Comparison of ENCODE assay signal across 15 cellular contexts in genomic region chr15:67103432-67103831, GRCh38. TPM values are rescaled to one million over a fixed set of nuclear protein-coding genes. Genes with fewer than 3 reads are reported as not detected.
A peak's percentile ranks its signal among the peaks of the same experiment; 100 is the strongest.
DNase-seq lines count a peak whose midpoint lies in the region; ATAC-seq and TF ChIP-seq lines count a peak whose summit lies in the region.
"Had no signal": no experiment of that assay in that cellular context is flagged by ENCODE, and none has a peak within 500 bp of the region (broad histone marks: within the 10 kb centered on the region; RNA-seq: fewer than 3 reads in every experiment).

No MANE protein-coding gene starts in this region.

- peak overlapping the region; percentile 74 for H3K27ac ChIP-seq in effector memory CD4-positive, alpha-beta T cell (ENCODE audit: insufficient read depth, low read length, poor library complexity, severe bottlenecking)
- peak overlapping the region; percentile 73 to 93 (median 82) for H3K27ac ChIP-seq in gastrocnemius medialis
- H3K27ac ChIP-seq: 22Rv1, lower lobe of right lung had no signal

- DNase-seq in T-helper 1 cell = no peak
- DNase-seq in Kasumi-1 (lab: John Stamatoyannopoulos, UW) = peak; percentile 68 to 78
- no peak for DNase-seq in effector memory CD4-positive, alpha-beta T cell
- DNase-seq in gastrocnemius medialis = no peak
- no peak for DNase-seq in NCI-H524 (lab: John Stamatoyannopoulos, UW)
- DNase-seq: hypothalamus; lower lobe of right lung; NCI-H1930; stimulated activated CD4-positive, alpha-beta T cell treated with anti-CD3 and anti-CD28 coated beads, Interleukin-4, amount 100 ng/mL, for 24 hours; substantia nigra had no signal

- H3K27me3 Mint-ChIP-seq in T-helper 1 cell treated with Interleukin-12 subunit alpha and Interleukin-12 subunit beta and Interleukin-4 antibody, amounts not matched to agents 30 μg/mL and 1 μg/mL, for 36 hours (ENCODE audit: low read depth) = no peaks in the 10 kb centered on the region

- H3K9me3 ChIP-seq in effector memory CD4-positive, alpha-beta T cell (ENCODE audit: control insufficient read depth, low read length) = no peaks in the 10 kb centered on the region
- no peaks in the 10 kb centered on the region for H3K9me3 ChIP-seq in gastrocnemius medialis
- H3K9me3 ChIP-seq: lower lobe of right lung had no signal

- peaks cover 82% of the 10 kb centered on the region for H3K4me1 ChIP-seq in effector memory CD4-positive, alpha-beta T cell (ENCODE audit: control insufficient read depth, insufficient read depth, low read length, poor library complexity, severe bottlenecking)
- H3K4me1 ChIP-seq in gastrocnemius medialis = peaks cover 97 to 99% of the 10 kb centered on the region in 2 donors

- no peak for ATAC-seq in gastrocnemius medialis
- ATAC-seq in GM18505 (IDR thresholded peaks at IDR 0.05; ENCODE audit: unreplicated experiment) = no peak
- no peak for ATAC-seq in GM19351 (IDR thresholded peaks at IDR 0.05; ENCODE audit: unreplicated experiment)
- ATAC-seq: K562, lower lobe of right lung had no signal

- in situ Hi-C loops in gastrocnemius medialis (cut with MboI; ENCODE audit: low sequenced_read_pairs in 4 of 4) = no loop called here

- peaks cover 48% of the 10 kb centered on the region for H3K36me3 Mint-ChIP-seq in T-helper 1 cell treated with Interleukin-12 subunit alpha and Interleukin-12 subunit beta and Interleukin-4 antibody, amounts not matched to agents 30 μg/mL and 1 μg/mL, for 36 hours (ENCODE audit: low read depth)

- TF ChIP-seq CTCF in gastrocnemius medialis (IDR thresholded peaks at IDR 0.05 in 4 of 5, conservative IDR thresholded peaks at IDR 0.05 in 1 of 5) = no peak

- H3K36me3 ChIP-seq in effector memory CD4-positive, alpha-beta T cell (ENCODE audit: control insufficient read depth, insufficient read depth, low read length) = no peaks in the 10 kb centered on the region
- H3K36me3 ChIP-seq in gastrocnemius medialis = no peaks in the 10 kb centered on the region
- H3K36me3 ChIP-seq: lower lobe of right lung had no signal

- TF ChIP-seq POLR2A in gastrocnemius medialis (IDR thresholded peaks at IDR 0.05) = no peak
- no peak for TF ChIP-seq POLR2A in GM18505 (IDR thresholded peaks at IDR 0.05; ENCODE audit: borderline replicate concordance, extremely low read depth, insufficient read depth, insufficient read length)

- H3K27ac Mint-ChIP-seq in T-helper 1 cell treated with Interleukin-12 subunit alpha and Interleukin-12 subunit beta and Interleukin-4 antibody, amounts not matched to agents 30 μg/mL and 1 μg/mL, for 36 hours = peak overlapping the region; percentile 82

- peaks cover 60% of the 10 kb centered on the region for H3K4me1 Mint-ChIP-seq in T-helper 1 cell treated with Interleukin-12 subunit alpha and Interleukin-12 subunit beta and Interleukin-4 antibody, amounts not matched to agents 30 μg/mL and 1 μg/mL, for 36 hours (ENCODE audit: low read depth)

- H3K27me3 ChIP-seq in effector memory CD4-positive, alpha-beta T cell (replicated peaks; ENCODE audit: control insufficient read depth, insufficient read depth, low read length, poor library complexity, severe bottlenecking) = no peaks in the 10 kb centered on the region
- no peaks in the 10 kb centered on the region for H3K27me3 ChIP-seq in gastrocnemius medialis

- intact Hi-C loops in gastrocnemius medialis (cut with DNase I; ENCODE audit: low total_unique reads) = no loop called here

- peak overlapping the region; percentile 1 for H3K4me3 ChIP-seq in effector memory CD4-positive, alpha-beta T cell (ENCODE audit: insufficient read depth, low read depth, low read length, poor library complexity, severe bottlenecking)
- no peak overlapping the region for H3K4me3 ChIP-seq in gastrocnemius medialis
- H3K4me3 ChIP-seq: K562, lower lobe of right lung had no signal

- H3K9me3 Mint-ChIP-seq in T-helper 1 cell treated with Interleukin-12 subunit alpha and Interleukin-12 subunit beta and Interleukin-4 antibody, amounts not matched to agents 30 μg/mL and 1 μg/mL, for 36 hours = no peaks in the 10 kb centered on the region

- H3K4me3 Mint-ChIP-seq in T-helper 1 cell treated with Interleukin-12 subunit alpha and Interleukin-12 subunit beta and Interleukin-4 antibody, amounts not matched to agents 30 μg/mL and 1 μg/mL, for 36 hours = peak overlapping the region; percentile 62

RNA-seq across cellular contexts. Expression of gene SMAD3, which starts 38.0 kb away (rescaled TPM):
- 10 to 100 TPM; 15.9 to 61.7 (median 26.3) TPM for total RNA-seq in gastrocnemius medialis

Comparison
In these comparisons a context has a peak if more than half of its experiments do, and no peak if none do; other contexts are left out.
1. DNase-seq: peak in Kasumi-1 (2 of 2); none in T-helper 1 cell (0 of 5), effector memory CD4-positive, alpha-beta T cell (0 of 3), gastrocnemius medialis (0 of 2) and NCI-H524 (0 of 2).